16 cellular contexts compared by ENCODE assay signal in genomic region chr10:31677198-31678138, GRCh38.
DNase-seq lines count a peak whose midpoint lies in the region; ATAC-seq and TF ChIP-seq lines count a peak whose summit lies in the region.
"Had no signal": no experiment of that assay in that cellular context is flagged by ENCODE, and none has a peak within 500 bp of the region (broad histone marks: within the 10 kb centered on the region; RNA-seq: fewer than 3 reads in every experiment).

No MANE protein-coding gene starts in this region.

- TF ChIP-seq CTCF in H9 (conservative IDR thresholded peaks at IDR 0.05) (no peak), neural progenitor cell (IDR thresholded peaks at IDR 0.05) (no peak), transverse colon (IDR thresholded peaks at IDR 0.05) (no peak)

- H2BK12ac ChIP-seq in H9 (ENCODE audit: insufficient read length, low read depth, low read length), result no peak overlapping the region

- H3K27me3 Mint-ChIP-seq in H9 (ENCODE audit: low read depth), result peaks cover 10% of the 10 kb centered on the region
- H3K27me3 Mint-ChIP-seq in neural progenitor cell (ENCODE audit: insufficient read depth, low read depth), result peaks cover 18% of the 10 kb centered on the region

- no peaks in the 10 kb centered on the region for H3K79me2 ChIP-seq in H9 (ENCODE audit: insufficient read depth, low read length)
- H3K79me2 ChIP-seq in neural progenitor cell (ENCODE audit: low read depth), result no peaks in the 10 kb centered on the region

- no peaks in the 10 kb centered on the region; the same call in 1 of the 2 replicates for H3K4me1 ChIP-seq in H9 (ENCODE audit: insufficient read depth, low read length)
- H3K4me1 ChIP-seq in right cardiac atrium (ENCODE audit: control insufficient read depth, insufficient read depth, low read length), result peaks cover 2% of the 10 kb centered on the region
- peaks cover 9% of the 10 kb centered on the region for H3K4me1 ChIP-seq in neural progenitor cell
- peaks cover 0 to 12% (median 0%) of the 10 kb centered on the region in 4 donors for H3K4me1 ChIP-seq in transverse colon
- H3K4me1 ChIP-seq: SJSA1 had no signal

- no peak overlapping the region for H3K27ac ChIP-seq in H9 (ENCODE audit: insufficient read length, low read depth, low read length)
- no peak overlapping the region for H3K27ac ChIP-seq in right cardiac atrium (ENCODE audit: low read length)
- no peak overlapping the region for H3K27ac ChIP-seq in neural progenitor cell
- no peak overlapping the region for H3K27ac ChIP-seq in transverse colon
- H3K27ac ChIP-seq: SJSA1 had no signal

- TF ChIP-seq POLR2A in transverse colon (IDR thresholded peaks at IDR 0.05), result no peak

- peaks cover 6 to 33% (median 16%) of the 10 kb centered on the region in 3 experiments for H3K36me3 Mint-ChIP-seq in H9 (ENCODE audit: insufficient read depth in 1 of 3, low read depth in 3 of 3)
- no peaks in the 10 kb centered on the region for H3K36me3 Mint-ChIP-seq in neural progenitor cell
- H3K36me3 Mint-ChIP-seq: memory B cell; stimulated activated effector memory CD8-positive, alpha-beta T cell treated with anti-CD3 and anti-CD28 coated beads, Interleukin-12 subunit alpha, Interleukin-12 subunit beta, amount 100 ng/mL, for 72 hours had no signal

- H4K20me1 ChIP-seq in H9 (ENCODE audit: control insufficient read depth, insufficient read depth, insufficient read length), result no peaks in the 10 kb centered on the region
- H4K20me1 ChIP-seq in neural progenitor cell (ENCODE audit: low read depth), result no peaks in the 10 kb centered on the region

- no peaks in the 10 kb centered on the region for H3K23me2 ChIP-seq in H9 (ENCODE audit: insufficient read length, low read depth, low read length, poor library complexity, severe bottlenecking)

- H3K4me3 Mint-ChIP-seq in H9, result peak overlapping the region; percentile 58 to 63; a peak in 4 of 5 replicates
- H3K4me3 Mint-ChIP-seq in neural progenitor cell, result peak overlapping the region; percentile 85
- H3K4me3 Mint-ChIP-seq: memory B cell; stimulated activated effector memory CD8-positive, alpha-beta T cell treated with anti-CD3 and anti-CD28 coated beads, Interleukin-12 subunit alpha, Interleukin-12 subunit beta, amount 100 ng/mL, for 72 hours had no signal

- H3K9me3 Mint-ChIP-seq in H9 (peaks cover 32 to 55% of the 10 kb centered on the region in 2 experiments), neural progenitor cell (peaks cover 53% of the 10 kb centered on the region)

- no peak overlapping the region for H3K4me3 ChIP-seq in right cardiac atrium (ENCODE audit: low read length)
- H3K4me3 ChIP-seq in neural progenitor cell, result peak overlapping the region; percentile 10
- H3K4me3 ChIP-seq in transverse colon, result no peak overlapping the region
- H3K4me3 ChIP-seq: GM12878, SJSA1 had no signal

- H4K8ac ChIP-seq in H9 (replicated peaks; ENCODE audit: insufficient read length, low read depth, low read length), result no peak overlapping the region

- H2AFZ ChIP-seq in H9 (ENCODE audit: low read length), result peak overlapping the region; percentile 35
- peak overlapping the region; percentile 91 for H2AFZ ChIP-seq in neural progenitor cell (replicated peaks)

- peaks cover 12% of the 10 kb centered on the region for H3K9me3 ChIP-seq in H9 (ENCODE audit: control insufficient read depth, low read depth, low read length)
- H3K9me3 ChIP-seq in right cardiac atrium (ENCODE audit: control insufficient read depth, low read length), result no peaks in the 10 kb centered on the region
- peaks cover 5% of the 10 kb centered on the region for H3K9me3 ChIP-seq in neural progenitor cell (ENCODE audit: low read depth)
- H3K9me3 ChIP-seq in transverse colon, result peaks cover 3% of the 10 kb centered on the region in 2 donors

- peaks cover 23% of the 10 kb centered on the region in 2 experiments for H3K4me1 Mint-ChIP-seq in H9
- peaks cover 37% of the 10 kb centered on the region for H3K4me1 Mint-ChIP-seq in neural progenitor cell
- H3K4me1 Mint-ChIP-seq: memory B cell; stimulated activated effector memory CD8-positive, alpha-beta T cell treated with anti-CD3 and anti-CD28 coated beads, Interleukin-12 subunit alpha, Interleukin-12 subunit beta, amount 100 ng/mL, for 72 hours had no signal

- H2AK5ac ChIP-seq in H9 (ENCODE audit: insufficient read length, low read length), result no peak overlapping the region

- no peak overlapping the region for H3K9ac ChIP-seq in H9 (ENCODE audit: extremely low read depth, insufficient read length, low read length)
- no peak overlapping the region for H3K9ac ChIP-seq in neural progenitor cell

- H3K27ac Mint-ChIP-seq in H9, result peak overlapping the region; percentile 96 to 98 (median 98); a peak in 6 of 7 replicates
- peak overlapping the region; percentile 100 for H3K27ac Mint-ChIP-seq in neural progenitor cell
- H3K27ac Mint-ChIP-seq: memory B cell; stimulated activated effector memory CD8-positive, alpha-beta T cell treated with anti-CD3 and anti-CD28 coated beads, Interleukin-12 subunit alpha, Interleukin-12 subunit beta, amount 100 ng/mL, for 72 hours had no signal

- no CpG with 5 or more reads among the region's 16 CpGs for WGBS in H9 (ENCODE audit: extremely low coverage, insufficient read length, low lambda C conversion rate)
- WGBS in right cardiac atrium, result 81% methylated on average over 16 of the region's 16 CpGs
- WGBS in transverse colon (ENCODE audit: low coverage in 1 of 2), 2 donors, result 81% methylated on average over 16 of the region's 16 CpGs; no CpG with 5 or more reads in 1 of the 2 donors

- peak overlapping the region; percentile 77 for H3K18ac ChIP-seq in H9 (ENCODE audit: insufficient read length, low read depth, low read length)

- no peak overlapping the region for H4K5ac ChIP-seq in H9 (ENCODE audit: insufficient read length, low read depth, low read length)

- no peaks in the 10 kb centered on the region for H3K36me3 ChIP-seq in neural progenitor cell
- H3K36me3 ChIP-seq in transverse colon, result no peaks in the 10 kb centered on the region
- H3K36me3 ChIP-seq: SJSA1 had no signal

- H2BK15ac ChIP-seq in H9 (ENCODE audit: low read depth, low read length), result no peak overlapping the region

- H2BK120ac ChIP-seq in H9 (ENCODE audit: low read depth, low read length, poor library complexity, severe bottlenecking), result no peak overlapping the region

- H4K91ac ChIP-seq in H9 (ENCODE audit: insufficient read length, low read depth, low read length), result no peak overlapping the region

- intact Hi-C loops in right cardiac atrium (cut with DNase I), result no loop called here
- intact Hi-C loops in transverse colon (cut with DNase I; ENCODE audit: low total_unique reads), result no loop called here

- peak; percentile 15 to 34 for ATAC-seq in right cardiac atrium
- ATAC-seq: GM12878; stimulated activated effector memory CD8-positive, alpha-beta T cell treated with anti-CD3 and anti-CD28 coated beads, Interleukin-12 subunit alpha, Interleukin-12 subunit beta, amount 100 ng/mL, for 72 hours had no signal

- no peak overlapping the region for H2BK20ac ChIP-seq in H9 (ENCODE audit: low read depth, low read length, poor library complexity, severe bottlenecking)

- no peak overlapping the region for H3K56ac ChIP-seq in H9 (ENCODE audit: insufficient read length, low read depth, low read length)

- no peaks in the 10 kb centered on the region for H3K79me1 ChIP-seq in H9 (ENCODE audit: insufficient read depth, low read depth, low read length, poor library complexity, severe bottlenecking)

- in situ Hi-C loops in transverse colon (cut with MboI; ENCODE audit: low pct_ligation_motif_present in 1 of 4, low pct_unique_long_range_greater_than_20kb in 1 of 4, low sequenced_read_pairs in 3 of 4), result no loop called here

- peak; percentile 83 for DNase-seq in H9
- peak; percentile 13 for DNase-seq in SK-N-DZ (ENCODE audit: low spot score)
- no peak for DNase-seq in right cardiac atrium
- DNase-seq in neural progenitor cell (ENCODE audit: low spot score), result peak; percentile 91
- no peak for DNase-seq in MV-4-11 (lab: John Stamatoyannopoulos, UW)
- DNase-seq in transverse colon, result no peak
- no peak for DNase-seq in DMS53 treated with DMSO at 0.1 percent for 48 hours (lab: John Stamatoyannopoulos, UW; ENCODE audit: unreplicated experiment)
- DNase-seq in SIG-M5 treated with dmso at 0.1 percent for 504 hours (lab: John Stamatoyannopoulos, UW; ENCODE audit: unreplicated experiment), result no peak
- DNase-seq: activated gamma-delta T cell; DMS79 treated with DMSO at 0.1 percent for 48 hours; NCI-H1694 treated with DMSO at 0.1 percent for 48 hours; stimulated activated CD4-positive, alpha-beta T cell treated with anti-CD3 and anti-CD28 coated beads, Interleukin-2, amount 100 ng/mL, for 48 hours had no signal

- H3K4ac ChIP-seq in H9 (ENCODE audit: low read depth, low read length), result no peak overlapping the region

- H3T11ph ChIP-seq in H9 (ENCODE audit: low read length), result no peak overlapping the region

- no peak for TF ChIP-seq EP300 in transverse colon (IDR thresholded peaks at IDR 0.05; ENCODE audit: low read depth)

- H2BK5ac ChIP-seq in H9 (ENCODE audit: insufficient read length, low read length), result no peak overlapping the region

- H3K4me2 ChIP-seq in H9 (ENCODE audit: insufficient read depth, insufficient read length, low read length) (no peak overlapping the region), neural progenitor cell (peak overlapping the region; percentile 59)

- no peak overlapping the region for H3K23ac ChIP-seq in H9 (ENCODE audit: insufficient read length, low read depth, low read length)

- peak overlapping the region; percentile 68; the same call in 1 of the 2 replicates for H3K14ac ChIP-seq in H9 (ENCODE audit: insufficient read depth, low read length)

- H3K27me3 ChIP-seq in H9 (ENCODE audit: insufficient read depth, low read length) (no peaks in the 10 kb centered on the region), right cardiac atrium (ENCODE audit: control insufficient read depth, insufficient read depth) (no peaks in the 10 kb centered on the region), neural progenitor cell (no peaks in the 10 kb centered on the region), transverse colon (no peaks in the 10 kb centered on the region)
- H3K27me3 ChIP-seq: SJSA1 had no signal

- H3F3A ChIP-seq in neural progenitor cell (ENCODE audit: low read depth), result peaks cover 15% of the 10 kb centered on the region

Comparison
In these comparisons a context has a peak if more than half of its experiments do, and no peak if none do; other contexts are left out.
1. DNase-seq: peak in H9 (single experiment), SK-N-DZ (single experiment) and neural progenitor cell (single experiment); none in right cardiac atrium (0 of 3), MV-4-11 (single experiment), transverse colon (single experiment), DMS53 treated with DMSO at 0.1 percent for 48 hours (single experiment) and SIG-M5 treated with dmso at 0.1 percent for 504 hours (single experiment).